1 cellular context compared by ENCODE assay signal in the genomic region with DNA sequence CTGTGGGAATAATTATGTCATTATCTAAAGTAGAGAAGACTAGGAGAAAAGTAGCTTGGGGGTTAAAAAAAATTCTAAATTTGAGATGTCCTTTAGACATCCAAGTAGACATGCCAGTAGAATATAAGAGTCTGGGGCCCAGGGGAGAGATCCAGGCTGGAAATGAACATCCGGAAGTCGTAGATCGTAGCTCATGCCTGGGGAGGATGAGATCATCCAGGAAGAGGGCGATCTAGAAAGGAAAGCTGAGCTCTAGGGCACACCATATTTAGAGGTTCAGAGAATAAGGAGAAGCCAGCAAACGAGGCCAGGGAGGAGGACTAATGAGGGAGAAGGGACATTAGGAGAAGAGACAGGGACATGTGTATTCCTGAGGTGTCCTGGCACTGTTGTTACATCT.
TF ChIP-seq lines count a peak whose summit lies in the region.

No MANE protein-coding gene starts in this region.

TF ChIP-seq in K562, 482 proteins besides CTCF, POLR2A, EP300 and RAD21 (continued from another document):
- TF ChIP-seq KHSRP (IDR thresholded peaks at IDR 0.05) = no peak
- TF ChIP-seq NFIX (CRISPR knock-in tag; IDR thresholded peaks at IDR 0.05; ENCODE audit: low read depth) = no peak
- TF ChIP-seq POLR3A (IDR thresholded peaks at IDR 0.05; ENCODE audit: borderline replicate concordance, extremely low read depth, insufficient read depth, insufficient read length) = no peak
- TF ChIP-seq MAFF (IDR thresholded peaks at IDR 0.05; ENCODE audit: low read length) = no peak
- TF ChIP-seq JUND (IDR thresholded peaks at IDR 0.05; ENCODE audit: borderline replicate concordance, low read depth, low read length) = peak; percentile 14; the same call in 1 of the 2 replicates
- TF ChIP-seq JUND (tag; IDR thresholded peaks at IDR 0.05; ENCODE audit: borderline replicate concordance, low read depth, low read length) = peak; percentile 40; the same call in 1 of the 3 replicates
- TF ChIP-seq, protein P1, sequence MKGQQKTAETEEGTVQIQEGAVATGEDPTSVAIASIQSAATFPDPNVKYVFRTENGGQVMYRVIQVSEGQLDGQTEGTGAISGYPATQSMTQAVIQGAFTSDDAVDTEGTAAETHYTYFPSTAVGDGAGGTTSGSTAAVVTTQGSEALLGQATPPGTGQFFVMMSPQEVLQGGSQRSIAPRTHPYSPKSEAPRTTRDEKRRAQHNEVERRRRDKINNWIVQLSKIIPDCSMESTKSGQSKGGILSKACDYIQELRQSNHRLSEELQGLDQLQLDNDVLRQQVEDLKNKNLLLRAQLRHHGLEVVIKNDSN (CRISPR knock-in tag; IDR thresholded peaks at IDR 0.05) = no peak
- TF ChIP-seq ATF3 (IDR thresholded peaks at IDR 0.05) = peak; percentile 63
- TF ChIP-seq ATF3 (CRISPR knock-in tag; conservative IDR thresholded peaks at IDR 0.05) = no peak
- no peak for TF ChIP-seq TAF15 (IDR thresholded peaks at IDR 0.05; ENCODE audit: low read depth, low read length)
- peak; percentile 42 for TF ChIP-seq GABPA (tag; conservative IDR thresholded peaks at IDR 0.05; ENCODE audit: low read depth)
- no peak for TF ChIP-seq HCFC1 (IDR thresholded peaks at IDR 0.05; ENCODE audit: low read depth, low read length)
- TF ChIP-seq SLC30A9 (CRISPR knock-in tag; IDR thresholded peaks at IDR 0.05) = no peak
- no peak for TF ChIP-seq NCOA6 (IDR thresholded peaks at IDR 0.05)
- TF ChIP-seq MEF2D (tag; conservative IDR thresholded peaks at IDR 0.05; ENCODE audit: low read depth) = no peak
TF ChIP-seq in K562: peak in this region for 3.
